8 cellular contexts compared by ENCODE assay signal in the genomic region with DNA sequence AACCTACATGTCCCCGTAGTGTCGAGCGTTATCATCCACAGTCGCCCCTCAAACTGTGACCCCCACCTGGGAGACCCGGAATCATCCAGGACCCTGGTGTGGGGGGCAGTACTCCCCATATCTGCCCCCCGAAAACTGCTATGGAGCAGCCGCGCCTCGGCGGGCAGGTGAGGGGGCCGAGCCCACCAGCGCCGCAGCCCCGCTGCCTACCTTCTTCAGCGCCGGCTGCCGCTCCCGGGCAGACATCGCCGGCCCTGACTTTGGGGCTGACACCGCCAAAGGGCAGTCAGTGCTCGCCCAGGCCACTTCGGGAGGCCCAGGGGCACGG. TPM values are rescaled to one million over a fixed set of nuclear protein-coding genes. Genes with fewer than 3 reads are reported as not detected.
DNase-seq lines count a peak whose midpoint lies in the region; ATAC-seq, FAIRE-seq and TF ChIP-seq lines count a peak whose summit lies in the region.

No MANE protein-coding gene starts in this region.

- WGBS in iPS DF 6.9 (ENCODE audit: insufficient coverage, insufficient read length), result no CpG with 5 or more reads among the region's 24 CpGs
- WGBS in small intestine, 3 donors, result 2 to 4% (median 3%) methylated on average over 19 to 24 of the region's 24 CpGs

- peak overlapping the region; percentile 73; the same call in 1 of the 2 replicates for H3K4me3 ChIP-seq in iPS DF 6.9 (ENCODE audit: low read length)
- H3K4me3 ChIP-seq in small intestine (ENCODE audit: low read depth in 1 of 2, low read length in 2 of 2), result peak overlapping the region; percentile 34 to 55

- H3K4me1 ChIP-seq in iPS DF 6.9 (ENCODE audit: control insufficient read depth, insufficient read depth, low read length) (no peaks in the 10 kb centered on the region), small intestine (ENCODE audit: control insufficient read depth in 2 of 2, insufficient read depth in 1 of 2, low read depth in 1 of 2, low read length in 1 of 2) (peaks cover 0 to 5% of the 10 kb centered on the region in 2 donors)

- no peaks in the 10 kb centered on the region for H3K9me3 ChIP-seq in iPS DF 6.9 (ENCODE audit: control insufficient read depth, insufficient read depth, low read length)
- H3K9me3 ChIP-seq in small intestine (ENCODE audit: control insufficient read depth, low read depth), result no peaks in the 10 kb centered on the region

- peaks cover 21% of the 10 kb centered on the region for H3K4me1 Mint-ChIP-seq in WTC11

- no peaks in the 10 kb centered on the region for H3K36me3 ChIP-seq in iPS DF 6.9 (ENCODE audit: control insufficient read depth, insufficient read depth, low read length)
- no peaks in the 10 kb centered on the region for H3K36me3 ChIP-seq in small intestine (ENCODE audit: control insufficient read depth in 2 of 2, insufficient read depth in 2 of 2, low read length in 2 of 2)

- H3K9me3 Mint-ChIP-seq in WTC11, result no peaks in the 10 kb centered on the region

- ATAC-seq in WTC11 (no peak), HG03280 (IDR thresholded peaks at IDR 0.05; ENCODE audit: unreplicated experiment) (no peak), GM21825 (IDR thresholded peaks at IDR 0.05; ENCODE audit: unreplicated experiment) (no peak), HG03342 (IDR thresholded peaks at IDR 0.05; ENCODE audit: unreplicated experiment) (no peak)

- H3K4me3 Mint-ChIP-seq in WTC11, result peak overlapping the region; percentile 74

- FAIRE-seq in small intestine (lab: Jason Lieb, UNC), result no peak

- CTCF ChIA-PET in WTC11 (lab: Charles Lee), result interaction anchor here (2.2 kb wide), 1 partner anchor 232 kb away, joined by 7 read pairs; no protein-coding TSS in a partner anchor

- H3K27ac Mint-ChIP-seq in WTC11, result no peak overlapping the region

- DNase-seq in GM19238 (ENCODE audit: insufficient read length, low spot score) (peak; percentile 4), WTC11 (ENCODE audit: low spot score) (no peak), iPS DF 6.9 (ENCODE audit: low read depth, low spot score) (no peak), small intestine (no peak), pons (ENCODE audit: low spot score) (no peak)

- H3K27me3 Mint-ChIP-seq in WTC11 (ENCODE audit: low read depth), result peaks cover 68% of the 10 kb centered on the region

- no peak for TF ChIP-seq CTCF in WTC11 (IDR thresholded peaks at IDR 0.05)

- peaks cover 30% of the 10 kb centered on the region for H3K27me3 ChIP-seq in iPS DF 6.9 (ENCODE audit: control insufficient read depth, insufficient read depth, low read length)
- peaks cover 0 to 12% of the 10 kb centered on the region in 2 donors for H3K27me3 ChIP-seq in small intestine (ENCODE audit: control insufficient read depth in 2 of 2, insufficient read depth in 2 of 2, low read length in 2 of 2)

- POLR2A ChIA-PET in WTC11 (lab: Charles Lee), result no interaction called here

- H3K27ac ChIP-seq in iPS DF 6.9 (ENCODE audit: low read length), result no peak overlapping the region
- peak overlapping the region in 1 of 2 donors; percentile 37 for H3K27ac ChIP-seq in small intestine (ENCODE audit: low read depth in 1 of 2, low read length in 1 of 2)

- H3K36me3 Mint-ChIP-seq in WTC11, result no peaks in the 10 kb centered on the region

TF ChIP-seq in WTC11, 78 proteins besides CTCF, POLR2A, EP300 and RAD21:
- TF ChIP-seq, protein P1, sequence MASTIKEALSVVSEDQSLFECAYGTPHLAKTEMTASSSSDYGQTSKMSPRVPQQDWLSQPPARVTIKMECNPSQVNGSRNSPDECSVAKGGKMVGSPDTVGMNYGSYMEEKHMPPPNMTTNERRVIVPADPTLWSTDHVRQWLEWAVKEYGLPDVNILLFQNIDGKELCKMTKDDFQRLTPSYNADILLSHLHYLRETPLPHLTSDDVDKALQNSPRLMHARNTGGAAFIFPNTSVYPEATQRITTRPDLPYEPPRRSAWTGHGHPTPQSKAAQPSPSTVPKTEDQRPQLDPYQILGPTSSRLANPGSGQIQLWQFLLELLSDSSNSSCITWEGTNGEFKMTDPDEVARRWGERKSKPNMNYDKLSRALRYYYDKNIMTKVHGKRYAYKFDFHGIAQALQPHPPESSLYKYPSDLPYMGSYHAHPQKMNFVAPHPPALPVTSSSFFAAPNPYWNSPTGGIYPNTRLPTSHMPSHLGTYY (CRISPR knock-in tag; IDR thresholded peaks at IDR 0.05), result no peak
- 0 out of 2 replicates have a peak, but pooled peaks have one; percentile 18 for TF ChIP-seq TP53 (CRISPR knock-in tag; IDR thresholded peaks at IDR 0.05)

RNA-seq across cellular contexts. Expression of gene ARHGAP20, which starts 0.8 kb away (rescaled TPM):
- total RNA-seq in WTC11 (2021), result 0.07 to 0.15 TPM (median 0.07 TPM) in 3 replicates
- 1 to 10 TPM in 1 of 3 donors, under 1 TPM in 1, not detected in 1; 0.54 to 1.1 TPM for polyA plus RNA-seq in small intestine
